ENCODE assay signal across 1 cellular context in the genomic region with DNA sequence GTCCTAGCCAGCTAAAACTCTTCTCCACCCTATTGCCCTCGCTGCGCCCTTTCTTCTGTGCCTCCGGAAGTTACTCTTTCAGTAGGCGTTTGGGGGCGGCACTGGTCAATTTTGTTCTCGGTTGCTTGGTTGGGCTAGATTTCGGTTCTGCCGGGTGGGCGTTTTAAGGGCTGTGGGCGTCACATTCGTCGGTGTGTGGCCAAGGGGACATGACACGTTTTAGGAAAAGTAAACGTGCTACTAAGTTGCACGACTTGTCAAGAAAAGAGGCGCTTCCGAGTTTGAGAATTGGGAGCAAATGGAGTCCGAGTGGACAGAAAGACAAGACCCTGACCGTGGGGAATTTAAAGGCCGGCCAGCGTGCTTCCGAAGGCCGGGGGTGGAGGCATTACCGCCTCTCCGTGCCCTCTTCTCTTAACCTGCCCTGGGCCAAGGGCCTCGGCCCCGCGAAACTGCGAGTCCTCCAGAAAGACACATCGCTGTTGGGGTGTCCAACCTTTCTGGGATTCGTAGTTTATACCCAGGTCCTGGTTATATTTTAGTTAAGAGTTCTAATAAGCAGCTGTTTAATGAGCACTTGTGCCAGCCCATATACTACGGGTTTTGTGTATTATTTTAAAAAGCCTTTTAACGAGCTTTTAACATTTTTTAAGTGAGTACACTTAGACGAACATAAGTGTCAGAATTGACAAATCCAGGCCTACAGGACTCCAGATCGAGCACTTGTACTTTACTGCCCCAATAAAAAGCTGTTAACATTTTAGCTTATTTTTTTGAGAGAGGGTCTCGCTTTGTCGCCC.
A peak's percentile ranks its signal among the peaks of the same experiment; 100 is the strongest.
TF ChIP-seq lines count a peak whose summit lies in the region.

No MANE protein-coding gene starts in this region.

TF ChIP-seq in GM12878, 131 proteins besides CTCF, POLR2A, EP300 and RAD21 (continued from another document):
- TF ChIP-seq, protein P1, sequence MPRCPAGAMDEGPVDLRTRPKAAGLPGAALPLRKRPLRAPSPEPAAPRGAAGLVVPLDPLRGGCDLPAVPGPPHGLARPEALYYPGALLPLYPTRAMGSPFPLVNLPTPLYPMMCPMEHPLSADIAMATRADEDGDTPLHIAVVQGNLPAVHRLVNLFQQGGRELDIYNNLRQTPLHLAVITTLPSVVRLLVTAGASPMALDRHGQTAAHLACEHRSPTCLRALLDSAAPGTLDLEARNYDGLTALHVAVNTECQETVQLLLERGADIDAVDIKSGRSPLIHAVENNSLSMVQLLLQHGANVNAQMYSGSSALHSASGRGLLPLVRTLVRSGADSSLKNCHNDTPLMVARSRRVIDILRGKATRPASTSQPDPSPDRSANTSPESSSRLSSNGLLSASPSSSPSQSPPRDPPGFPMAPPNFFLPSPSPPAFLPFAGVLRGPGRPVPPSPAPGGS (IDR thresholded peaks at IDR 0.05; ENCODE audit: borderline replicate concordance, insufficient read depth, low read depth, low read length, poor library complexity, severe bottlenecking) = no peak
- TF ChIP-seq, protein P2, sequence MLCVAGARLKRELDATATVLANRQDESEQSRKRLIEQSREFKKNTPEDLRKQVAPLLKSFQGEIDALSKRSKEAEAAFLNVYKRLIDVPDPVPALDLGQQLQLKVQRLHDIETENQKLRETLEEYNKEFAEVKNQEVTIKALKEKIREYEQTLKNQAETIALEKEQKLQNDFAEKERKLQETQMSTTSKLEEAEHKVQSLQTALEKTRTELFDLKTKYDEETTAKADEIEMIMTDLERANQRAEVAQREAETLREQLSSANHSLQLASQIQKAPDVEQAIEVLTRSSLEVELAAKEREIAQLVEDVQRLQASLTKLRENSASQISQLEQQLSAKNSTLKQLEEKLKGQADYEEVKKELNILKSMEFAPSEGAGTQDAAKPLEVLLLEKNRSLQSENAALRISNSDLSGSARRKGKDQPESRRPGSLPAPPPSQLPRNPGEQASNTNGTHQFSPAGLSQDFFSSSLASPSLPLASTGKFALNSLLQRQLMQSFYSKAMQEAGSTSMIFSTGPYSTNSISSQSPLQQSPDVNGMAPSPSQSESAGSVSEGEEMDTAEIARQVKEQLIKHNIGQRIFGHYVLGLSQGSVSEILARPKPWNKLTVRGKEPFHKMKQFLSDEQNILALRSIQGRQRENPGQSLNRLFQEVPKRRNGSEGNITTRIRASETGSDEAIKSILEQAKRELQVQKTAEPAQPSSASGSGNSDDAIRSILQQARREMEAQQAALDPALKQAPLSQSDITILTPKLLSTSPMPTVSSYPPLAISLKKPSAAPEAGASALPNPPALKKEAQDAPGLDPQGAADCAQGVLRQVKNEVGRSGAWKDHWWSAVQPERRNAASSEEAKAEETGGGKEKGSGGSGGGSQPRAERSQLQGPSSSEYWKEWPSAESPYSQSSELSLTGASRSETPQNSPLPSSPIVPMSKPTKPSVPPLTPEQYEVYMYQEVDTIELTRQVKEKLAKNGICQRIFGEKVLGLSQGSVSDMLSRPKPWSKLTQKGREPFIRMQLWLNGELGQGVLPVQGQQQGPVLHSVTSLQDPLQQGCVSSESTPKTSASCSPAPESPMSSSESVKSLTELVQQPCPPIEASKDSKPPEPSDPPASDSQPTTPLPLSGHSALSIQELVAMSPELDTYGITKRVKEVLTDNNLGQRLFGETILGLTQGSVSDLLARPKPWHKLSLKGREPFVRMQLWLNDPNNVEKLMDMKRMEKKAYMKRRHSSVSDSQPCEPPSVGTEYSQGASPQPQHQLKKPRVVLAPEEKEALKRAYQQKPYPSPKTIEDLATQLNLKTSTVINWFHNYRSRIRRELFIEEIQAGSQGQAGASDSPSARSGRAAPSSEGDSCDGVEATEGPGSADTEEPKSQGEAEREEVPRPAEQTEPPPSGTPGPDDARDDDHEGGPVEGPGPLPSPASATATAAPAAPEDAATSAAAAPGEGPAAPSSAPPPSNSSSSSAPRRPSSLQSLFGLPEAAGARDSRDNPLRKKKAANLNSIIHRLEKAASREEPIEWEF (IDR thresholded peaks at IDR 0.05; ENCODE audit: insufficient replicate concordance, low read depth, low read length) = no peak
- no peak for TF ChIP-seq NR2C2 (IDR thresholded peaks at IDR 0.05; ENCODE audit: borderline replicate concordance, control insufficient read depth, insufficient read length, low read depth)
- no peak for TF ChIP-seq CBX3 (IDR thresholded peaks at IDR 0.05; ENCODE audit: borderline replicate concordance, low read depth)
- TF ChIP-seq IKZF2 (IDR thresholded peaks at IDR 0.05) = peak in 1 of 2 experiments; percentile 50; a peak in 3 of 4 replicates
- TF ChIP-seq JUNB (IDR thresholded peaks at IDR 0.05) = no peak
- TF ChIP-seq RBBP5 (conservative IDR thresholded peaks at IDR 0.05) = no peak
- no peak for TF ChIP-seq BMI1 (IDR thresholded peaks at IDR 0.05; ENCODE audit: borderline replicate concordance)
- no peak for TF ChIP-seq HDGF (IDR thresholded peaks at IDR 0.05)
- no peak for TF ChIP-seq ZNF687 (IDR thresholded peaks at IDR 0.05)
- TF ChIP-seq, protein P3, sequence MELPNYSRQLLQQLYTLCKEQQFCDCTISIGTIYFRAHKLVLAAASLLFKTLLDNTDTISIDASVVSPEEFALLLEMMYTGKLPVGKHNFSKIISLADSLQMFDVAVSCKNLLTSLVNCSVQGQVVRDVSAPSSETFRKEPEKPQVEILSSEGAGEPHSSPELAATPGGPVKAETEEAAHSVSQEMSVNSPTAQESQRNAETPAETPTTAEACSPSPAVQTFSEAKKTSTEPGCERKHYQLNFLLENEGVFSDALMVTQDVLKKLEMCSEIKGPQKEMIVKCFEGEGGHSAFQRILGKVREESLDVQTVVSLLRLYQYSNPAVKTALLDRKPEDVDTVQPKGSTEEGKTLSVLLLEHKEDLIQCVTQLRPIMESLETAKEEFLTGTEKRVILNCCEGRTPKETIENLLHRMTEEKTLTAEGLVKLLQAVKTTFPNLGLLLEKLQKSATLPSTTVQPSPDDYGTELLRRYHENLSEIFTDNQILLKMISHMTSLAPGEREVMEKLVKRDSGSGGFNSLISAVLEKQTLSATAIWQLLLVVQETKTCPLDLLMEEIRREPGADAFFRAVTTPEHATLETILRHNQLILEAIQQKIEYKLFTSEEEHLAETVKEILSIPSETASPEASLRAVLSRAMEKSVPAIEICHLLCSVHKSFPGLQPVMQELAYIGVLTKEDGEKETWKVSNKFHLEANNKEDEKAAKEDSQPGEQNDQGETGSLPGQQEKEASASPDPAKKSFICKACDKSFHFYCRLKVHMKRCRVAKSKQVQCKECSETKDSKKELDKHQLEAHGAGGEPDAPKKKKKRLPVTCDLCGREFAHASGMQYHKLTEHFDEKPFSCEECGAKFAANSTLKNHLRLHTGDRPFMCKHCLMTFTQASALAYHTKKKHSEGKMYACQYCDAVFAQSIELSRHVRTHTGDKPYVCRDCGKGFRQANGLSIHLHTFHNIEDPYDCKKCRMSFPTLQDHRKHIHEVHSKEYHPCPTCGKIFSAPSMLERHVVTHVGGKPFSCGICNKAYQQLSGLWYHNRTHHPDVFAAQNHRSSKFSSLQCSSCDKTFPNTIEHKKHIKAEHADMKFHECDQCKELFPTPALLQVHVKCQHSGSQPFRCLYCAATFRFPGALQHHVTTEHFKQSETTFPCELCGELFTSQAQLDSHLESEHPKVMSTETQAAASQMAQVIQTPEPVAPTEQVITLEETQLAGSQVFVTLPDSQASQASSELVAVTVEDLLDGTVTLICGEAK (IDR thresholded peaks at IDR 0.05; ENCODE audit: borderline replicate concordance) = no peak
